In genomic region chr13:60158321-60158801, GRCh38 we compare ENCODE assay signal across 13 cellular contexts. TPM values are rescaled to one million over a fixed set of nuclear protein-coding genes. Genes with fewer than 3 reads are reported as not detected.
DNase-seq lines count a peak whose midpoint lies in the region; ATAC-seq, FAIRE-seq and TF ChIP-seq lines count a peak whose summit lies in the region.
"Had no signal": no experiment of that assay in that cellular context is flagged by ENCODE, and none has a peak within 500 bp of the region (broad histone marks: within the 10 kb centered on the region; RNA-seq: fewer than 3 reads in every experiment).

No MANE protein-coding gene starts in this region.

- H3K9me2 ChIP-seq in PC-3 (replicated peaks; ENCODE audit: low read length): no peaks in the 10 kb centered on the region

- H3K27ac ChIP-seq in iPS-20b (ENCODE audit: low read length): peak overlapping the region; percentile 13
- H3K27ac ChIP-seq in PC-3 (ENCODE audit: low read length): no peak overlapping the region
- H3K27ac ChIP-seq: coronary artery, prostate gland had no signal

- BruUV-seq in PC-3 (replicated peaks; lab: Mats Ljungman, UMichigan): no TSS peak

- H3K36me3 ChIP-seq in iPS-20b (ENCODE audit: insufficient read depth, low read depth, low read length): peaks cover 8% of the 10 kb centered on the region; the same call in 1 of the 2 replicates
- no peaks in the 10 kb centered on the region for H3K36me3 ChIP-seq in PC-3 (ENCODE audit: low read depth, low read length)
- H3K36me3 ChIP-seq: prostate gland had no signal

- FAIRE-seq in D721Med (lab: Jason Lieb, UNC): peak; percentile 94

- H3K79me2 ChIP-seq in PC-3 (ENCODE audit: low read length): peaks cover 90% of the 10 kb centered on the region

- H3K4me2 ChIP-seq in PC-3 (ENCODE audit: low read length): no peak overlapping the region

- H3K4me1 ChIP-seq in iPS-20b (ENCODE audit: insufficient read depth, low read length): peaks cover 20% of the 10 kb centered on the region
- H3K4me1 ChIP-seq in PC-3 (ENCODE audit: insufficient read depth, low read length): 0 out of 2 replicates have a peak, but pooled peaks cover 8% of the 10 kb centered on the region
- H3K4me1 ChIP-seq: prostate gland had no signal

- intact Hi-C loops in PC-3 (cut with micrococcal nuclease): no loop called here

- no peaks in the 10 kb centered on the region for H3K27me3 ChIP-seq in iPS-20b (ENCODE audit: insufficient read depth, low read length)
- H3K27me3 ChIP-seq in PC-3 (ENCODE audit: low read length): no peaks in the 10 kb centered on the region

- no peaks in the 10 kb centered on the region for H3K9me3 ChIP-seq in iPS-20b (ENCODE audit: insufficient read depth, low read depth, low read length)
- no peaks in the 10 kb centered on the region for H3K9me3 ChIP-seq in PC-3 (ENCODE audit: low read length)
- H3K9me3 ChIP-seq: prostate gland had no signal

- ATAC-seq in GM21737 (IDR thresholded peaks at IDR 0.05; ENCODE audit: unreplicated experiment) (peak; percentile 39), HG03457 (IDR thresholded peaks at IDR 0.05; ENCODE audit: unreplicated experiment) (peak; percentile 51), HG02610 (IDR thresholded peaks at IDR 0.05; ENCODE audit: unreplicated experiment) (no peak), PC-3 (no peak)
- ATAC-seq: SK-N-SH treated with all-trans-retinoic acid at 6 μM for 48 hours had no signal

- CTCF ChIA-PET in PC-3 (lab: Charles Lee): no interaction called here

- peak; percentile 61 for DNase-seq in D721Med (ENCODE audit: insufficient read length, low spot score)
- no peak for DNase-seq in dedifferentiated amniotic fluid mesenchymal stem cell (ENCODE audit: extremely low spot score)
- no peak for DNase-seq in PC-3
- DNase-seq in NCI-H2029 treated with DMSO at 0.1 percent for 48 hours (lab: John Stamatoyannopoulos, UW): no peak
- DNase-seq: activated T-cell treated with anti-CD3 and anti-CD28 coated beads for 4 hours; stimulated activated CD4-positive, alpha-beta T cell treated with anti-CD3 and anti-CD28 coated beads, Interleukin-2, amount 100 ng/mL, for 24 hours had no signal

- H3K9ac ChIP-seq in iPS-20b (ENCODE audit: low read depth, low read length) (peak overlapping the region; percentile 33; the same call in 1 of the 2 replicates), PC-3 (ENCODE audit: low read length) (no peak overlapping the region)

- TF ChIP-seq CTCF in D721Med (IDR thresholded peaks at IDR 0.05; ENCODE audit: insufficient read depth, missing control alignments) (no peak), PC-3 (conservative IDR thresholded peaks at IDR 0.05; ENCODE audit: low read depth, low read length) (no peak)

- POLR2A ChIA-PET in PC-3 (lab: Charles Lee; ENCODE audit: unreplicated experiment): no interaction called here

- H3K4me3 ChIP-seq in iPS-20b (ENCODE audit: low read length) (no peak overlapping the region), PC-3 (ENCODE audit: low read length) (no peak overlapping the region)
- H3K4me3 ChIP-seq: coronary artery, prostate gland had no signal

- H3F3A ChIP-seq in PC-3 (ENCODE audit: low read length, unreplicated experiment): no peaks in the 10 kb centered on the region

- no peaks in the 10 kb centered on the region for H4K20me1 ChIP-seq in PC-3 (ENCODE audit: low read length)

- H2AFZ ChIP-seq in PC-3 (ENCODE audit: low read length): no peak overlapping the region

RNA-seq across cellular contexts. Expression of gene DIAPH3, which starts 5.4 kb away (rescaled TPM):
- total RNA-seq in PC-3 (2014; rRNA removed): 7.6 and 10.1 TPM in 2 replicates

Comparison
In these comparisons a context has a peak if more than half of its experiments do, and no peak if none do; other contexts are left out.
1. ATAC-seq: peak in GM21737 (single experiment) and HG03457 (single experiment); none in HG02610 (single experiment) and PC-3 (single experiment).